ENCODE assay signal across 31 cellular contexts in genomic region chr6:5442946-5443345, GRCh38.
"Had no signal": no experiment of that assay in that cellular context is flagged by ENCODE, and none has a peak within 500 bp of the region (broad histone marks: within the 10 kb centered on the region; RNA-seq: fewer than 3 reads in every experiment).

No MANE protein-coding gene starts in this region.

- H3K36me3 ChIP-seq: adrenal gland, colonic mucosa, esophagus muscularis mucosa, WERI-Rb-1 had no signal

- H3K9me3 Mint-ChIP-seq: activated CD4-positive, alpha-beta memory T cell treated with anti-CD3 and anti-CD28 coated beads for 36 hours; activated CD4-positive, alpha-beta T cell treated with anti-CD3 and anti-CD28 coated beads, Interleukin-2, amount 10 ng/mL, durations not matched to agents 24 days and 14 days; activated naive CD4-positive, alpha-beta T cell treated with anti-CD3 and anti-CD28 coated beads for 36 hours; activated naive CD4-positive, alpha-beta T cell treated with anti-CD3 and anti-CD28 coated beads, Interleukin-2, amount 50 U/mL, for 24 hours; activated naive CD8-positive, alpha-beta T cell treated with anti-CD3 and anti-CD28 coated beads, Interleukin-2, amount 50 U/mL, for 24 hours; activated T-helper 1 cell treated with anti-CD3 and anti-CD28 coated beads, Interleukin-12 subunit alpha, Interleukin-12 subunit beta, Interleukin-2, Interleukin-4 antibody, amounts not matched to agents 30 ng/mL and 10 ng/mL and 1 ng/mL, durations not matched to agents 14 hours and 24 hours and 36 hours; activated T-helper 2 cell treated with anti-CD3 and anti-CD28 coated beads, Interferon-gamma antibody, Interleukin-2, Interleukin-4, amounts not matched to agents 10 μg/mL and 5 μg/mL and 100 μg/mL, durations not matched to agents 14 hours and 24 hours and 36 hours; endodermal cell; T-cell; T-helper 1 cell treated with Interleukin-12 subunit alpha and Interleukin-12 subunit beta and Interleukin-4 antibody, amounts not matched to agents 30 μg/mL and 1 μg/mL, for 36 hours had no signal

- H3K4me1 Mint-ChIP-seq: activated CD4-positive, alpha-beta T cell treated with anti-CD3 and anti-CD28 coated beads, Interleukin-2, amount 10 ng/mL, durations not matched to agents 24 days and 14 days had no signal

- H3K27ac ChIP-seq: adrenal gland, body of pancreas, colonic mucosa, dorsolateral prefrontal cortex, esophagus muscularis mucosa, WERI-Rb-1 had no signal

- H3K4me1 ChIP-seq: adrenal gland, colonic mucosa had no signal

- H3K4me3 ChIP-seq: adrenal gland, body of pancreas, colonic mucosa, dorsolateral prefrontal cortex, esophagus muscularis mucosa had no signal

- H3K27me3 Mint-ChIP-seq: activated CD4-positive, alpha-beta memory T cell treated with anti-CD3 and anti-CD28 coated beads for 36 hours; activated CD4-positive, alpha-beta T cell treated with anti-CD3 and anti-CD28 coated beads for 36 hours; activated CD4-positive, alpha-beta T cell treated with anti-CD3 and anti-CD28 coated beads, Interleukin-2, amount 10 ng/mL, durations not matched to agents 24 days and 14 days; activated CD8-positive, alpha-beta memory T cell treated with anti-CD3 and anti-CD28 coated beads, Interleukin-2, amount 10 ng/mL, durations not matched to agents 7 days and 5 days; activated naive CD4-positive, alpha-beta T cell treated with anti-CD3 and anti-CD28 coated beads, Interleukin-2, amount 50 U/mL, for 24 hours; activated naive CD8-positive, alpha-beta T cell treated with anti-CD3 and anti-CD28 coated beads for 36 hours; activated naive CD8-positive, alpha-beta T cell treated with anti-CD3 and anti-CD28 coated beads, Interleukin-2, amount 50 U/mL, for 24 hours; T-cell had no signal

- DNase-seq: activated CD4-positive, alpha-beta memory T cell treated with anti-CD3 and anti-CD28 coated beads for 36 hours; activated CD4-positive, alpha-beta T cell treated with anti-CD3 and anti-CD28 coated beads for 36 hours; activated CD4-positive, alpha-beta T cell treated with anti-CD3 and anti-CD28 coated beads, Interleukin-2, amount 10 ng/mL, durations not matched to agents 24 days and 14 days; activated CD4-positive, CD25-positive, alpha-beta regulatory T cell; activated CD4-positive, CD25-positive, alpha-beta regulatory T cell treated with anti-CD3 and anti-CD28 coated beads, Interleukin-2, amount 50 U/mL, for 72 hours; activated CD8-positive, alpha-beta memory T cell treated with anti-CD3 and anti-CD28 coated beads, Interleukin-2, amount 10 ng/mL, durations not matched to agents 7 days and 5 days; activated CD8-positive, alpha-beta memory T cell treated with anti-CD3 and anti-CD28 coated beads, Interleukin-2, amount 50 U/mL, for 4 hours; activated CD8-positive, alpha-beta T cell treated with anti-CD3 and anti-CD28 coated beads, Interleukin-2, amount 10 ng/mL, durations not matched to agents 7 days and 5 days; activated effector memory CD4-positive, alpha-beta T cell treated with anti-CD3 and anti-CD28 coated beads, Interleukin-2, amount 50 U/mL, for 16 hours; activated naive CD4-positive, alpha-beta T cell treated with anti-CD3 and anti-CD28 coated beads for 36 hours; activated naive CD8-positive, alpha-beta T cell treated with anti-CD3 and anti-CD28 coated beads for 36 hours; activated naive CD8-positive, alpha-beta T cell treated with anti-CD3 and anti-CD28 coated beads, Interleukin-2, amount 50 U/mL, for 24 hours; activated T-cell treated with anti-CD3 and anti-CD28 coated beads, Interleukin-2, amount 50 U/mL, for 1 hour; activated T-cell treated with anti-CD3 and anti-CD28 coated beads, Interleukin-2, amount 50 U/mL, for 48 hours; adrenal gland; amygdala; aorta; body of pancreas; colonic mucosa; effector memory CD4-positive, alpha-beta T cell; endodermal cell; foreskin melanocyte; T-cell; T-helper 9 cell; WERI-Rb-1 had no signal

- H3K9me3 ChIP-seq: adrenal gland, body of pancreas, colonic mucosa, esophagus muscularis mucosa had no signal

- H3K4me3 Mint-ChIP-seq: activated CD4-positive, alpha-beta memory T cell treated with anti-CD3 and anti-CD28 coated beads for 36 hours; activated CD4-positive, alpha-beta T cell treated with anti-CD3 and anti-CD28 coated beads for 36 hours; activated CD4-positive, alpha-beta T cell treated with anti-CD3 and anti-CD28 coated beads, Interleukin-2, amount 10 ng/mL, durations not matched to agents 24 days and 14 days; activated CD8-positive, alpha-beta memory T cell treated with anti-CD3 and anti-CD28 coated beads, Interleukin-2, amount 10 ng/mL, durations not matched to agents 7 days and 5 days; activated CD8-positive, alpha-beta T cell treated with anti-CD3 and anti-CD28 coated beads, Interleukin-2, amount 10 ng/mL, durations not matched to agents 7 days and 5 days; activated naive CD4-positive, alpha-beta T cell treated with anti-CD3 and anti-CD28 coated beads for 36 hours; activated naive CD4-positive, alpha-beta T cell treated with anti-CD3 and anti-CD28 coated beads, Interleukin-2, amount 50 U/mL, for 24 hours; activated naive CD8-positive, alpha-beta T cell treated with anti-CD3 and anti-CD28 coated beads for 36 hours; activated naive CD8-positive, alpha-beta T cell treated with anti-CD3 and anti-CD28 coated beads, Interleukin-2, amount 50 U/mL, for 24 hours; activated T-helper 1 cell treated with anti-CD3 and anti-CD28 coated beads, Interleukin-12 subunit alpha, Interleukin-12 subunit beta, Interleukin-2, Interleukin-4 antibody, amounts not matched to agents 30 ng/mL and 10 ng/mL and 1 ng/mL, durations not matched to agents 14 hours and 24 hours and 36 hours; endodermal cell; T-cell; T-helper 1 cell treated with Interleukin-12 subunit alpha and Interleukin-12 subunit beta and Interleukin-4 antibody, amounts not matched to agents 30 μg/mL and 1 μg/mL, for 36 hours had no signal

- H3K27me3 ChIP-seq: adrenal gland, body of pancreas, colonic mucosa, dorsolateral prefrontal cortex, esophagus muscularis mucosa had no signal

- ATAC-seq: activated CD4-positive, alpha-beta T cell treated with anti-CD3 and anti-CD28 coated beads for 36 hours; activated CD8-positive, alpha-beta memory T cell treated with anti-CD3 and anti-CD28 coated beads, Interleukin-2, amount 10 ng/mL, durations not matched to agents 7 days and 5 days; activated CD8-positive, alpha-beta T cell treated with anti-CD3 and anti-CD28 coated beads, Interleukin-2, amount 10 ng/mL, durations not matched to agents 7 days and 5 days; activated naive CD8-positive, alpha-beta T cell treated with anti-CD3 and anti-CD28 coated beads, Interleukin-2, amount 50 U/mL, for 24 hours; body of pancreas; T-cell had no signal

- H3K27ac Mint-ChIP-seq: activated CD4-positive, alpha-beta memory T cell treated with anti-CD3 and anti-CD28 coated beads for 36 hours; activated CD4-positive, alpha-beta T cell treated with anti-CD3 and anti-CD28 coated beads for 36 hours; activated CD4-positive, alpha-beta T cell treated with anti-CD3 and anti-CD28 coated beads, Interleukin-2, amount 10 ng/mL, durations not matched to agents 24 days and 14 days; activated CD8-positive, alpha-beta memory T cell treated with anti-CD3 and anti-CD28 coated beads, Interleukin-2, amount 10 ng/mL, durations not matched to agents 7 days and 5 days; activated CD8-positive, alpha-beta T cell treated with anti-CD3 and anti-CD28 coated beads, Interleukin-2, amount 10 ng/mL, durations not matched to agents 7 days and 5 days; activated naive CD4-positive, alpha-beta T cell treated with anti-CD3 and anti-CD28 coated beads for 36 hours; activated naive CD4-positive, alpha-beta T cell treated with anti-CD3 and anti-CD28 coated beads, Interleukin-2, amount 50 U/mL, for 24 hours; activated naive CD8-positive, alpha-beta T cell treated with anti-CD3 and anti-CD28 coated beads for 36 hours; activated naive CD8-positive, alpha-beta T cell treated with anti-CD3 and anti-CD28 coated beads, Interleukin-2, amount 50 U/mL, for 24 hours; activated T-helper 1 cell treated with anti-CD3 and anti-CD28 coated beads, Interleukin-12 subunit alpha, Interleukin-12 subunit beta, Interleukin-2, Interleukin-4 antibody, amounts not matched to agents 30 ng/mL and 10 ng/mL and 1 ng/mL, durations not matched to agents 14 hours and 24 hours and 36 hours; activated T-helper 2 cell treated with anti-CD3 and anti-CD28 coated beads, Interferon-gamma antibody, Interleukin-2, Interleukin-4, amounts not matched to agents 10 μg/mL and 5 μg/mL and 100 μg/mL, durations not matched to agents 14 hours and 24 hours and 36 hours; endodermal cell; T-cell; T-helper 1 cell treated with Interleukin-12 subunit alpha and Interleukin-12 subunit beta and Interleukin-4 antibody, amounts not matched to agents 30 μg/mL and 1 μg/mL, for 36 hours had no signal
